Comparison of ENCODE assay signal across 20 cellular contexts in genomic region chr10:127802532-127803055, GRCh38.
DNase-seq lines count a peak whose midpoint lies in the region; ATAC-seq and TF ChIP-seq lines count a peak whose summit lies in the region.
"Had no signal": no experiment of that assay in that cellular context is flagged by ENCODE, and none has a peak within 500 bp of the region (broad histone marks: within the 10 kb centered on the region; RNA-seq: fewer than 3 reads in every experiment).

No MANE protein-coding gene starts in this region.

- H3K4ac ChIP-seq in trophoblast cell (ENCODE audit: low read depth, low read length): no peak overlapping the region

- no peak overlapping the region for H3K18ac ChIP-seq in trophoblast cell (ENCODE audit: low read length)

- no peak overlapping the region for H4K91ac ChIP-seq in trophoblast cell (ENCODE audit: low read depth, low read length)

- H2AFZ ChIP-seq in PC-3 (ENCODE audit: low read length) (no peak overlapping the region), trophoblast cell (ENCODE audit: insufficient read depth, low read length, poor library complexity) (no peak overlapping the region)

- no peaks in the 10 kb centered on the region for H3K36me3 Mint-ChIP-seq in activated CD4-positive, alpha-beta T cell treated with anti-CD3 and anti-CD28 coated beads, Interleukin-2, amount 10 ng/mL, durations not matched to agents 7 days and 5 days (ENCODE audit: low read depth)
- H3K36me3 Mint-ChIP-seq: CD4-positive, CD25-positive, alpha-beta regulatory T cell had no signal

- H3K4me3 ChIP-seq in PC-3 (ENCODE audit: low read length): no peak overlapping the region
- no peak overlapping the region for H3K4me3 ChIP-seq in trophoblast cell (ENCODE audit: low read depth, low read length)
- H3K4me3 ChIP-seq: GM12878 had no signal

- no peaks in the 10 kb centered on the region for H3K4me1 ChIP-seq in PC-3 (ENCODE audit: insufficient read depth, low read length)
- no peaks in the 10 kb centered on the region for H3K4me1 ChIP-seq in trophoblast cell (ENCODE audit: control insufficient read depth in 1 of 2, insufficient read depth in 2 of 2, low read length in 2 of 2)
- H3K4me1 ChIP-seq: Caco-2 had no signal

- peak; percentile 40 for DNase-seq in NCI-H345 (lab: John Stamatoyannopoulos, UW)
- DNase-seq in NCI-H345 treated with DMSO at 0.1 percent for 48 hours (lab: John Stamatoyannopoulos, UW; ENCODE audit: unreplicated experiment): no peak
- peak; percentile 20 for DNase-seq in HT1080 (ENCODE audit: low read depth)
- DNase-seq in PC-3: peak; percentile 1
- DNase-seq in trophoblast cell: peak; percentile 89 to 98
- no peak for DNase-seq in NOMO-1 treated with dmso at 0.1 percent for 144 hours (lab: John Stamatoyannopoulos, UW; ENCODE audit: unreplicated experiment)
- DNase-seq in activated CD4-positive, alpha-beta T cell treated with anti-CD3 and anti-CD28 coated beads, Interleukin-2, amount 10 ng/mL, durations not matched to agents 7 days and 5 days: no peak
- DNase-seq: ACHN; AML-193; Caco-2; CD4-positive, CD25-positive, alpha-beta regulatory T cell; DND-41; GDM1; MM.1S; NCI-H1417 treated with DMSO at 0.1 percent for 48 hours; NCI-H1930; NCI-H526 had no signal

- no peak for TF ChIP-seq CTCF in PC-3 (conservative IDR thresholded peaks at IDR 0.05; ENCODE audit: low read depth, low read length)

- no peaks in the 10 kb centered on the region for H3K4me1 Mint-ChIP-seq in activated CD4-positive, alpha-beta T cell treated with anti-CD3 and anti-CD28 coated beads, Interleukin-2, amount 10 ng/mL, durations not matched to agents 7 days and 5 days
- H3K4me1 Mint-ChIP-seq: CD4-positive, CD25-positive, alpha-beta regulatory T cell had no signal

- no peak overlapping the region for H4K12ac ChIP-seq in trophoblast cell (ENCODE audit: low read depth, low read length)

- intact Hi-C loops in PC-3 (cut with micrococcal nuclease): no loop called here

- no peaks in the 10 kb centered on the region for H3K79me2 ChIP-seq in PC-3 (ENCODE audit: low read length)
- no peaks in the 10 kb centered on the region for H3K79me2 ChIP-seq in trophoblast cell (ENCODE audit: control insufficient read depth, insufficient read depth, low read length, poor library complexity)

- H3K27me3 Mint-ChIP-seq in activated CD4-positive, alpha-beta T cell treated with anti-CD3 and anti-CD28 coated beads, Interleukin-2, amount 10 ng/mL, durations not matched to agents 7 days and 5 days: peaks cover 2% of the 10 kb centered on the region

- POLR2A ChIA-PET in PC-3 (lab: Charles Lee; ENCODE audit: unreplicated experiment): no interaction called here
- POLR2A ChIA-PET in activated CD4-positive, alpha-beta T cell treated with anti-CD3 and anti-CD28 coated beads, Interleukin-2, amount 10 ng/mL, durations not matched to agents 7 days and 5 days (lab: Charles Lee): no interaction called here

- H3K9me2 ChIP-seq in PC-3 (replicated peaks; ENCODE audit: low read length): no peaks in the 10 kb centered on the region

- CTCF ChIA-PET in PC-3 (lab: Charles Lee): no interaction called here
- CTCF ChIA-PET in activated CD4-positive, alpha-beta T cell treated with anti-CD3 and anti-CD28 coated beads, Interleukin-2, amount 10 ng/mL, durations not matched to agents 7 days and 5 days (lab: Charles Lee): no interaction called here

- ATAC-seq in PC-3 (no peak), GM18868 (IDR thresholded peaks at IDR 0.05; ENCODE audit: unreplicated experiment) (no peak)
- ATAC-seq: GM12878 had no signal

- H2BK12ac ChIP-seq in trophoblast cell (ENCODE audit: low read length): no peak overlapping the region

- no peaks in the 10 kb centered on the region for H3F3A ChIP-seq in PC-3 (ENCODE audit: low read length, unreplicated experiment)

- no peaks in the 10 kb centered on the region for H3K9me3 ChIP-seq in PC-3 (ENCODE audit: low read length)
- peaks cover 2% of the 10 kb centered on the region for H3K9me3 ChIP-seq in trophoblast cell (ENCODE audit: insufficient read depth, low read depth, low read length)
- H3K9me3 ChIP-seq: Caco-2 had no signal

- no peaks in the 10 kb centered on the region for H3K9me3 Mint-ChIP-seq in activated CD4-positive, alpha-beta T cell treated with anti-CD3 and anti-CD28 coated beads, Interleukin-2, amount 10 ng/mL, durations not matched to agents 7 days and 5 days

- no TSS peak for BruUV-seq in PC-3 (replicated peaks; lab: Mats Ljungman, UMichigan)

- peaks cover 37% of the 10 kb centered on the region for H3K27me3 ChIP-seq in PC-3 (ENCODE audit: low read length)
- H3K27me3 ChIP-seq in trophoblast cell (ENCODE audit: insufficient read depth, low read length): no peaks in the 10 kb centered on the region

- H3K4me3 Mint-ChIP-seq in activated CD4-positive, alpha-beta T cell treated with anti-CD3 and anti-CD28 coated beads, Interleukin-2, amount 10 ng/mL, durations not matched to agents 7 days and 5 days: no peak overlapping the region
- H3K4me3 Mint-ChIP-seq: CD4-positive, CD25-positive, alpha-beta regulatory T cell had no signal

- no peak overlapping the region for H3K23ac ChIP-seq in trophoblast cell (ENCODE audit: low read length)

- H3K4me2 ChIP-seq in PC-3 (ENCODE audit: low read length) (no peak overlapping the region), trophoblast cell (ENCODE audit: low read length) (no peak overlapping the region)
- H3K4me2 ChIP-seq: KMS-11 had no signal

- no peak overlapping the region for H3K27ac Mint-ChIP-seq in activated CD4-positive, alpha-beta T cell treated with anti-CD3 and anti-CD28 coated beads, Interleukin-2, amount 10 ng/mL, durations not matched to agents 7 days and 5 days
- H3K27ac Mint-ChIP-seq: CD4-positive, CD25-positive, alpha-beta regulatory T cell had no signal

- H3K79me1 ChIP-seq in trophoblast cell (ENCODE audit: low read length): no peaks in the 10 kb centered on the region

- no peaks in the 10 kb centered on the region for H4K20me1 ChIP-seq in PC-3 (ENCODE audit: low read length)

- no peak overlapping the region for H4K8ac ChIP-seq in trophoblast cell (ENCODE audit: low read depth, low read length)

- H3K27ac ChIP-seq in PC-3 (ENCODE audit: low read length): no peak overlapping the region
- H3K27ac ChIP-seq in trophoblast cell (ENCODE audit: low read depth, low read length): no peak overlapping the region
- H3K27ac ChIP-seq: KMS-11 had no signal

- no CpG with 5 or more reads among the region's 5 CpGs for WGBS in trophoblast cell (ENCODE audit: extremely low coverage, insufficient coverage, insufficient read length)

- H3K36me3 ChIP-seq in PC-3 (ENCODE audit: low read depth, low read length) (no peaks in the 10 kb centered on the region), trophoblast cell (ENCODE audit: control insufficient read depth in 1 of 2, insufficient read depth in 2 of 2, low read length in 2 of 2) (no peaks in the 10 kb centered on the region)

- H3K9ac ChIP-seq in PC-3 (ENCODE audit: low read length) (no peak overlapping the region), trophoblast cell (ENCODE audit: low read length) (no peak overlapping the region)
- H3K9ac ChIP-seq: KMS-11 had no signal

- no peak overlapping the region for H2BK120ac ChIP-seq in trophoblast cell (ENCODE audit: insufficient read depth, low read length, poor library complexity)

- H2BK5ac ChIP-seq in trophoblast cell (ENCODE audit: low read depth, low read length, poor library complexity): no peak overlapping the region

- H2AK5ac ChIP-seq in trophoblast cell (ENCODE audit: low read length): no peak overlapping the region

- no peak overlapping the region for H3K14ac ChIP-seq in trophoblast cell (ENCODE audit: low read length)

Comparison
In these comparisons a context has a peak if more than half of its experiments do, and no peak if none do; other contexts are left out.
1. DNase-seq: peak in NCI-H345 (single experiment), HT1080 (single experiment), PC-3 (single experiment) and trophoblast cell (2 of 2); none in NCI-H345 treated with DMSO at 0.1 percent for 48 hours (single experiment), NOMO-1 treated with dmso at 0.1 percent for 144 hours (single experiment) and activated CD4-positive, alpha-beta T cell treated with anti-CD3 and anti-CD28 coated beads, Interleukin-2, amount 10 ng/mL, durations not matched to agents 7 days and 5 days (single experiment).